8 cellular contexts compared by ENCODE assay signal in genomic region chr7:114414151-114415053, GRCh38. TPM values are rescaled to one million over a fixed set of nuclear protein-coding genes. Genes with fewer than 3 reads are reported as not detected.
DNase-seq lines count a peak whose midpoint lies in the region; ATAC-seq and TF ChIP-seq lines count a peak whose summit lies in the region.

TSS of gene FOXP2 (plus strand) at chr7:114414815. CDS start at chr7:114426512, 11,697 bp downstream.

- H3K27me3 ChIP-seq in hepatocyte (no peaks in the 10 kb centered on the region), subcutaneous abdominal adipose tissue (ENCODE audit: control insufficient read depth in 5 of 5, insufficient read depth in 4 of 5, low read length in 5 of 5) (no peaks in the 10 kb centered on the region)

- peaks cover 22% of the 10 kb centered on the region for H3K4me1 ChIP-seq in hepatocyte (ENCODE audit: insufficient read depth)
- H3K4me1 ChIP-seq in subcutaneous abdominal adipose tissue (ENCODE audit: control insufficient read depth in 5 of 5, insufficient read depth in 5 of 5, low read length in 5 of 5) = peaks cover 0 to 21% (median 19%) of the 10 kb centered on the region in 5 donors

- 6% methylated on average over 2 of the region's 2 CpGs for WGBS in hepatocyte (ENCODE audit: low lambda C conversion rate, missing lambda C conversion rate)

- H3K27ac ChIP-seq in hepatocyte = peak within 1 kb of the TSS; percentile 77
- peak within 1 kb of the TSS; percentile 15 for H3K27ac ChIP-seq in subcutaneous abdominal adipose tissue (ENCODE audit: low read depth, low read length)

- H3K9me3 ChIP-seq in hepatocyte (ENCODE audit: low read depth) (no peaks in the 10 kb centered on the region), subcutaneous abdominal adipose tissue (ENCODE audit: control insufficient read depth in 5 of 5, low read length in 5 of 5) (no peaks in the 10 kb centered on the region)

- no peaks in the 10 kb centered on the region for H3K9me2 ChIP-seq in hepatocyte (replicated peaks; ENCODE audit: insufficient read depth)

- H3K79me2 ChIP-seq in hepatocyte = peaks cover 14% of the 10 kb centered on the region

- H2AFZ ChIP-seq in hepatocyte = peak within 1 kb of the TSS; percentile 50

- ATAC-seq in HG03108 (IDR thresholded peaks at IDR 0.05; ENCODE audit: unreplicated experiment) (no peak), GM21528 (IDR thresholded peaks at IDR 0.05; ENCODE audit: low FRiP score, unreplicated experiment) (no peak)

- peak; percentile 32 for DNase-seq in KBM-7
- peak; percentile 26 for DNase-seq in SW480 (ENCODE audit: low spot score)
- DNase-seq in hepatocyte (ENCODE audit: low spot score) = no peak
- DNase-seq in effector CD4-positive, alpha-beta T cell = no peak
- no peak for DNase-seq in NAMALWA (ENCODE audit: low spot score)

- in situ Hi-C loops in KBM-7 (cut with MboI; ENCODE audit: low pct_unique_long_range_greater_than_20kb, low sequenced_read_pairs) = loop anchor here (25.0 kb wide), 1 partner anchor 327 kb away; no protein-coding TSS in a partner anchor

- H3K4me2 ChIP-seq in hepatocyte = peak within 1 kb of the TSS; percentile 71

- no peaks in the 10 kb centered on the region for H3K36me3 ChIP-seq in hepatocyte (replicated peaks; ENCODE audit: insufficient read depth, low read depth)
- H3K36me3 ChIP-seq in subcutaneous abdominal adipose tissue (ENCODE audit: control insufficient read depth in 5 of 5, insufficient read depth in 5 of 5, low read length in 5 of 5) = no peaks in the 10 kb centered on the region

- H3K4me3 ChIP-seq in hepatocyte = peak within 1 kb of the TSS; percentile 34
- H3K4me3 ChIP-seq in subcutaneous abdominal adipose tissue (ENCODE audit: low read depth in 1 of 5, low read length in 5 of 5) = peak within 1 kb of the TSS; percentile 46 to 90 (median 62)

- peak within 1 kb of the TSS; percentile 40 to 82 (median 55) for H3K9ac ChIP-seq in subcutaneous abdominal adipose tissue (ENCODE audit: low read length in 5 of 5)

- TF ChIP-seq CTCF in hepatocyte (IDR thresholded peaks at IDR 0.05; ENCODE audit: poor library complexity) = no peak

- no peaks in the 10 kb centered on the region for H4K20me1 ChIP-seq in hepatocyte (ENCODE audit: insufficient read depth, poor library complexity, severe bottlenecking)

RNA-seq across cellular contexts. Expression of gene FOXP2, which starts in this region (rescaled TPM):
- 14.7 and 21.1 TPM in 2 replicates for total RNA-seq in hepatocyte
- polyA plus RNA-seq in hepatocyte = 8.1 and 10.0 TPM in 2 replicates

Comparison
In these comparisons a context has a peak if more than half of its experiments do, and no peak if none do; other contexts are left out.
1. DNase-seq: peak in KBM-7 (single experiment) and SW480 (single experiment); none in hepatocyte (single experiment), effector CD4-positive, alpha-beta T cell (single experiment) and NAMALWA (single experiment).